8 cellular contexts compared by ENCODE assay signal in the genomic region with DNA sequence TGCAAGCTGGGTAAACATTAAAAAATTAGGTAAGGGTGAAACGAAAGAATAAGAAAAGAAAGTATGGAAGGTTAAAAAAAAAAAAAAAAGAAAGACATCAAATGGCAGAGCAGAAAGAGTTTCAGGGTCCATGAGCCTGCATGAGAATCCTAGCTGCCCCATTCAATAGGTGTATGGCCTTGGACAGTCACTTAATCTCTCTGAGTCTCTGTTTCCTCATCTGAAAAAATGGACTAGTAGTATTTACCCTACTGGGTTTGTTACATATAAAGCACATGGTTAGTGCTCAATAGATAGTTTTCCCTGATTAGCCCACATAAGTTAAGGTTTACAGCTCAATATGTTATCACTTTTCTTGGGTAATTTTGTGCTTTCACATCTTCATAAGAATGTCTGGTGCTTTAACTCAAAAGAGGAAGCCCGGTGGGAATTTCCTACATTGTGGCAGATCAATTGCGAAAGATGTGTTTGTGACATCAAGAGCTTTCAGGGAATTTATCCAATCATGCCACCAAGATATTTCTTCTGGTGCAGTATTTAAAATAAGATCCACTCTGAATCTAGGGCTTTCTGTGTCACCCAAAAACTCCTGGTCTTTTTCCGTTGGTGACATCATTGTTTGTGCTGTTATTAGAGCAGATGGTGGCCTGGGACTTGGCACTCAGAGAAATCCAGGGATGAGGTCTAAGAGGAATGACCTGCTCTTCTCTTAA. TPM values are rescaled to one million over a fixed set of nuclear protein-coding genes. Genes with fewer than 3 reads are reported as not detected.
DNase-seq lines count a peak whose midpoint lies in the region; ATAC-seq, FAIRE-seq and TF ChIP-seq lines count a peak whose summit lies in the region.
"Had no signal": no experiment of that assay in that cellular context is flagged by ENCODE, and none has a peak within 500 bp of the region (broad histone marks: within the 10 kb centered on the region; RNA-seq: fewer than 3 reads in every experiment).

No MANE protein-coding gene starts in this region.

- peak overlapping the region; percentile 33 for H3K27ac Mint-ChIP-seq in dendritic cell treated with granulocyte-macrophage colony-stimulating factor and Interleukin-4, amounts not matched to agents 40 ng/mL and 50 ng/mL, for 4 days
- peak overlapping the region; percentile 82 for H3K27ac Mint-ChIP-seq in progenitor cell of endocrine pancreas

- no peak for TF ChIP-seq CTCF in progenitor cell of endocrine pancreas (IDR thresholded peaks at IDR 0.05; ENCODE audit: unreplicated experiment)
- TF ChIP-seq CTCF in stomach (IDR thresholded peaks at IDR 0.05), result no peak

- no peak for FAIRE-seq in GM12891 (lab: Jason Lieb, UNC)

- peaks cover 0 to 11% (median 5%) of the 10 kb centered on the region in 4 donors for H3K4me1 ChIP-seq in stomach

- H3K27me3 ChIP-seq in stomach, result peaks cover 0 to 5% (median 0%) of the 10 kb centered on the region in 3 donors
- H3K27me3 ChIP-seq: ovary had no signal

- no peak overlapping the region for H3K4me3 ChIP-seq in stomach
- H3K4me3 ChIP-seq: ovary had no signal

- no peaks in the 10 kb centered on the region for H3K9me3 Mint-ChIP-seq in dendritic cell treated with granulocyte-macrophage colony-stimulating factor and Interleukin-4, amounts not matched to agents 40 ng/mL and 50 ng/mL, for 4 days
- no peaks in the 10 kb centered on the region for H3K9me3 Mint-ChIP-seq in progenitor cell of endocrine pancreas (ENCODE audit: low read depth)

- H3K4me3 Mint-ChIP-seq in dendritic cell treated with granulocyte-macrophage colony-stimulating factor and Interleukin-4, amounts not matched to agents 40 ng/mL and 50 ng/mL, for 4 days, result no peak overlapping the region
- H3K4me3 Mint-ChIP-seq in progenitor cell of endocrine pancreas (ENCODE audit: low read depth), result no peak overlapping the region

- in situ Hi-C loops in ACHN (cut with HindIII; ENCODE audit: low pct_ligation_motif_present, low pct_unique_long_range_greater_than_20kb, low sequenced_read_pairs), result no loop called here

- intact Hi-C loops in dendritic cell treated with granulocyte-macrophage colony-stimulating factor and Interleukin-4, amounts not matched to agents 40 ng/mL and 50 ng/mL, for 4 days (cut with micrococcal nuclease), result loop anchor here (5.0 to 10.0 kb wide), 2 partner anchors 59 to 544 kb away; partner anchors contain the start of genes UBE2E1 and UBE2E2
- intact Hi-C loops in stomach (cut with DNase I; ENCODE audit: low total_unique reads), result no loop called here

- no peak for ATAC-seq in HG03469 (IDR thresholded peaks at IDR 0.05; ENCODE audit: unreplicated experiment)

- DNase-seq in GM12891 (ENCODE audit: insufficient read length, low spot score) (no peak), MV-4-11 (lab: John Stamatoyannopoulos, UW) (peak; percentile 98), progenitor cell of endocrine pancreas (ENCODE audit: low spot score, unreplicated experiment) (no peak), stomach (no peak), ACHN (no peak)
- DNase-seq: ovary had no signal

- H3K36me3 ChIP-seq in stomach, result no peaks in the 10 kb centered on the region
- H3K36me3 ChIP-seq: ovary had no signal

- WGBS in stomach, 5 donors, result 66 to 77% (median 70%) methylated on average over 4 of the region's 4 CpGs

- no peaks in the 10 kb centered on the region for H3K9me3 ChIP-seq in stomach
- H3K9me3 ChIP-seq: ovary had no signal

- H3K27ac ChIP-seq in stomach, result no peak overlapping the region
- H3K27ac ChIP-seq: ovary had no signal

- H3K27me3 Mint-ChIP-seq in dendritic cell treated with granulocyte-macrophage colony-stimulating factor and Interleukin-4, amounts not matched to agents 40 ng/mL and 50 ng/mL, for 4 days, result no peaks in the 10 kb centered on the region
- peaks cover 16% of the 10 kb centered on the region for H3K27me3 Mint-ChIP-seq in progenitor cell of endocrine pancreas

- no peak for TF ChIP-seq POLR2A in GM12891 (IDR thresholded peaks at IDR 0.05; ENCODE audit: low read depth, low read length)
- TF ChIP-seq POLR2A in stomach (IDR thresholded peaks at IDR 0.05), result no peak

- no peaks in the 10 kb centered on the region for H3K36me3 Mint-ChIP-seq in dendritic cell treated with granulocyte-macrophage colony-stimulating factor and Interleukin-4, amounts not matched to agents 40 ng/mL and 50 ng/mL, for 4 days (ENCODE audit: low read depth)
- H3K36me3 Mint-ChIP-seq in progenitor cell of endocrine pancreas (ENCODE audit: insufficient read depth), result no peaks in the 10 kb centered on the region

- no peak for TF ChIP-seq EP300 in stomach (IDR thresholded peaks at IDR 0.05)

- peaks cover 29% of the 10 kb centered on the region for H3K4me1 Mint-ChIP-seq in dendritic cell treated with granulocyte-macrophage colony-stimulating factor and Interleukin-4, amounts not matched to agents 40 ng/mL and 50 ng/mL, for 4 days (ENCODE audit: low read depth)
- H3K4me1 Mint-ChIP-seq in progenitor cell of endocrine pancreas (ENCODE audit: low read depth), result peaks cover 20% of the 10 kb centered on the region

TF ChIP-seq in GM12891, 5 proteins besides CTCF, POLR2A, EP300 and RAD21:
- TF ChIP-seq PAX5 (IDR thresholded peaks at IDR 0.05; ENCODE audit: insufficient read depth, low read length, severe bottlenecking), result no peak
- TF ChIP-seq SPI1 (IDR thresholded peaks at IDR 0.05; ENCODE audit: low read depth, low read length), result peak; percentile 69
TF ChIP-seq in GM12891: peak in this region for 1.

RNA-seq across cellular contexts. Expression of gene UBE2E1, which starts 57.2 kb away (rescaled TPM):
- 153 TPM for polyA plus RNA-seq in GM12891 (2012; ENCODE audit: low read depth, missing spikeins)
- total RNA-seq in progenitor cell of endocrine pancreas (129 and 134 TPM in 2 replicates), stomach (100 to 1,000 TPM in 2 of 5 donors, 10 to 100 TPM in 2, 1 to 10 TPM in 1; 3.2 to 226 (median 76.4) TPM)
- 100 to 1,000 TPM in 1 of 3 donors, 10 to 100 TPM in 2; 73.9 to 105 (median 79.7) TPM for polyA plus RNA-seq in stomach
